ENCODE assay signal across 8 cellular contexts in the genomic region with DNA sequence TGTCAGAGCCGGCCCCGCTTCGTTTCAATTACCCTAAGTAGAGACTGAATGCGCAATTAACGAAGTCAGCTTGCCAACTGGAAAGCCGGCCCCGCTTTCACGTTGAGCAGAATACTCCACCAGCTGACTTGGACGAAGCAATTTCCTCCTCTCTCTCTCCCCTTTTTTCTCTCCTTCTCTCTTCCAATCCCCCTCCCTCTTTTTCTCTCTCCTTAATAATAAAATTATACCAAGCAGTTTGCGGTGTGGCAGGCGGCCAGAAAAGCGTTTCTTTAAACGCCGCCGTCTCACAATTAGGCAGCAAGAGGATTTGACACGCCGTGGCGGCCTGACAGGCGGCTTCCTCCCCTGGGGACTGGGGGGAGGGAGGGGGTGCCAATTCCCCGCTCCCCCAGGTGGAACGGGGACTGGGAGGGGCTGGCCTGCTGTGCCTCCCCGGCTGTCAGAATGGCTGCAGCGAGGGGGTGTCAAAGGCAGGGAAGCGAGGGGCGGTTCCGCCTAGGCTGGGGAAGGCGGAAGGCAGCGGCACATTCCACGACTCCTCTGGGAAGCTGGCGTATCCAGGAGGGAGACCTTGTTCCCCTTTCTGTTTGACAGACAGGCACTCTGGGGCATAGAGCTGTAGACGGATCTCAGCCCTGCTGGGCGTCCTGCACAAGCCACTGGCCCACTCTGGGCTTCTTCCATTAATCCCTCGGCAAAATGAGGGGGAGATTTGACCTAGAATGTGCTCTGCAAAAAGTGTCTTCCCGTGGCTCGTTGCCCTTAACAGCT. TPM values are rescaled to one million over a fixed set of nuclear protein-coding genes. Genes with fewer than 3 reads are reported as not detected.
DNase-seq lines count a peak whose midpoint lies in the region; ATAC-seq and TF ChIP-seq lines count a peak whose summit lies in the region.

No MANE protein-coding gene starts in this region.

- H3K27me3 ChIP-seq in tibial artery: no peaks in the 10 kb centered on the region

- no peaks in the 10 kb centered on the region for H3K9me3 Mint-ChIP-seq in Calu3 (ENCODE audit: low read depth, unreplicated experiment)
- H3K9me3 Mint-ChIP-seq in effector memory CD8-positive, alpha-beta T cell: no peaks in the 10 kb centered on the region

- CTCF ChIA-PET in Calu3 (lab: Charles Lee): no interaction called here

- peak; percentile 9 for ATAC-seq in HG03442 (IDR thresholded peaks at IDR 0.05; ENCODE audit: unreplicated experiment)
- no peak for ATAC-seq in effector memory CD8-positive, alpha-beta T cell (replicated peaks)

- H3K36me3 Mint-ChIP-seq in Calu3 (ENCODE audit: insufficient read depth, unreplicated experiment): peaks cover 20% of the 10 kb centered on the region
- H3K36me3 Mint-ChIP-seq in effector memory CD8-positive, alpha-beta T cell (ENCODE audit: insufficient read depth): peaks cover 10% of the 10 kb centered on the region

- H3K4me3 Mint-ChIP-seq in Calu3 (ENCODE audit: low read depth, unreplicated experiment): peak overlapping the region; percentile 65
- peak overlapping the region; percentile 83 to 86 for H3K4me3 Mint-ChIP-seq in effector memory CD8-positive, alpha-beta T cell

- no TSS peak for BruUV-seq in Calu3 (replicated peaks; lab: Mats Ljungman, UMichigan)

- H3K4me1 Mint-ChIP-seq in Calu3 (ENCODE audit: low read depth, unreplicated experiment): peaks cover 38% of the 10 kb centered on the region
- H3K4me1 Mint-ChIP-seq in effector memory CD8-positive, alpha-beta T cell (ENCODE audit: low read depth in 2 of 2): peaks cover 13 to 14% of the 10 kb centered on the region in 2 donors

- H3K9ac ChIP-seq in SK-N-MC (ENCODE audit: insufficient read length): no peak overlapping the region

- H3K36me3 ChIP-seq in SK-N-MC (ENCODE audit: insufficient read depth, low read length) (no peaks in the 10 kb centered on the region), tibial artery (no peaks in the 10 kb centered on the region)

- no peak for TF ChIP-seq CTCF in Calu3 (IDR thresholded peaks at IDR 0.05; ENCODE audit: unreplicated experiment)
- TF ChIP-seq CTCF in tibial artery (IDR thresholded peaks at IDR 0.05): no peak

- peaks cover 13 to 54% (median 40%) of the 10 kb centered on the region in 4 donors for H3K4me1 ChIP-seq in tibial artery

- no peak overlapping the region for H3K27ac Mint-ChIP-seq in Calu3 (ENCODE audit: unreplicated experiment)
- peak overlapping the region; percentile 36 to 91 for H3K27ac Mint-ChIP-seq in effector memory CD8-positive, alpha-beta T cell

- H3K27me3 Mint-ChIP-seq in Calu3 (ENCODE audit: unreplicated experiment): no peaks in the 10 kb centered on the region
- peaks cover 6 to 11% of the 10 kb centered on the region in 2 donors for H3K27me3 Mint-ChIP-seq in effector memory CD8-positive, alpha-beta T cell

- DNase-seq in Calu3: no peak
- peak; percentile 79 for DNase-seq in SK-N-MC (ENCODE audit: low read depth, low spot score)
- DNase-seq in effector memory CD8-positive, alpha-beta T cell: no peak
- DNase-seq in midbrain (lab: John Stamatoyannopoulos, UW): peak; percentile 72
- peak in 1 of 2 donors; percentile 45 for DNase-seq in tibial artery
- no peak for DNase-seq in NOMO-1 treated with DMSO at 0.1 percent for 48 hours (lab: John Stamatoyannopoulos, UW; ENCODE audit: unreplicated experiment)
- DNase-seq in glomerular visceral epithelial cell (ENCODE audit: extremely low spot score): no peak

- H3K4me3 ChIP-seq in SK-N-MC: peak overlapping the region; percentile 84
- H3K4me3 ChIP-seq in tibial artery: peak overlapping the region; percentile 50 to 58

- H3K27ac ChIP-seq in SK-N-MC (peak overlapping the region; percentile 69; the same call in 1 of the 2 replicates), tibial artery (peak overlapping the region; percentile 41 to 70)

- H3K9me3 ChIP-seq in SK-N-MC (ENCODE audit: low read depth, low read length) (no peaks in the 10 kb centered on the region), tibial artery (no peaks in the 10 kb centered on the region)

- intact Hi-C loops in Calu3 (cut with micrococcal nuclease; ENCODE audit: unreplicated experiment): loop anchor here (10.0 kb wide), 1 partner anchor 49 kb away; no protein-coding TSS in a partner anchor
- intact Hi-C loops in tibial artery (cut with DNase I; ENCODE audit: low total_unique reads): loop anchor here (5.0 to 10.0 kb wide), 2 partner anchors 99 to 303 kb away; partner anchors contain the start of genes DRG2 and RAI1

RNA-seq across cellular contexts. Expression of gene SREBF1, which starts 52.8 kb away (rescaled TPM):
- 104 and 110 TPM in 2 replicates for total RNA-seq in Calu3 (2022)

Comparison
In these comparisons a context has a peak if more than half of its experiments do, and no peak if none do; other contexts are left out.
1. DNase-seq: peak in SK-N-MC (single experiment) and midbrain (single experiment); none in Calu3 (single experiment), effector memory CD8-positive, alpha-beta T cell (0 of 3), NOMO-1 treated with DMSO at 0.1 percent for 48 hours (single experiment) and glomerular visceral epithelial cell (single experiment).